Comparison of ENCODE assay signal across 1 cellular context in genomic region chr17:1627987-1628855, GRCh38.
TF ChIP-seq lines count a peak whose summit lies in the region.

Gene SLC43A2 (minus strand): TSS chr17:1628834. CDS start chr17:1627874, 960 bp downstream.

TF ChIP-seq in HepG2, 621 proteins besides CTCF, POLR2A, EP300 and RAD21 (continued from another document and continues in another):
- TF ChIP-seq CEBPZ (IDR thresholded peaks at IDR 0.05; ENCODE audit: low read length) (no peak), YEATS4 (CRISPR knock-in tag; IDR thresholded peaks at IDR 0.05; ENCODE audit: borderline replicate concordance) (peak; percentile 40; the same call in 1 of the 2 replicates), ZNF234 (CRISPR knock-in tag; conservative IDR thresholded peaks at IDR 0.05) (no peak), MTA1 (CRISPR knock-in tag; IDR thresholded peaks at IDR 0.05; ENCODE audit: borderline replicate concordance) (no peak), MED8 (CRISPR knock-in tag; IDR thresholded peaks at IDR 0.05; ENCODE audit: insufficient replicate concordance) (no peak), RBAK (CRISPR knock-in tag; IDR thresholded peaks at IDR 0.05) (no peak), ZNF772 (CRISPR knock-in tag; IDR thresholded peaks at IDR 0.05) (no peak; the same call in 1 of the 2 replicates), KMT2B (CRISPR knock-in tag; IDR thresholded peaks at IDR 0.05) (no peak; the same call in 1 of the 2 replicates), STAT5B (CRISPR knock-in tag; IDR thresholded peaks at IDR 0.05) (no peak), MTF2 (CRISPR knock-in tag; IDR thresholded peaks at IDR 0.05; ENCODE audit: borderline replicate concordance) (no peak), ZMYM4 (CRISPR knock-in tag; IDR thresholded peaks at IDR 0.05) (peak; percentile 14; the same call in 1 of the 2 replicates), SRSF1 (optimal IDR thresholded peaks at IDR 0.05; ENCODE audit: low read depth, low read length) (no peak), XRCC5 (optimal IDR thresholded peaks at IDR 0.05; ENCODE audit: low read length) (no peak), ZNF550 (CRISPR knock-in tag; IDR thresholded peaks at IDR 0.05; ENCODE audit: borderline replicate concordance) (no peak), ZNF350 (CRISPR knock-in tag; IDR thresholded peaks at IDR 0.05; ENCODE audit: borderline replicate concordance, low read depth) (peak; percentile 77; the same call in 1 of the 2 replicates), ZC3H13 (CRISPR knock-in tag; IDR thresholded peaks at IDR 0.05) (no peak), GLMP (CRISPR knock-in tag; IDR thresholded peaks at IDR 0.05; ENCODE audit: borderline replicate concordance) (no peak), ZNF281 (CRISPR knock-in tag; IDR thresholded peaks at IDR 0.05; ENCODE audit: borderline replicate concordance) (no peak), SRSF9 (IDR thresholded peaks at IDR 0.05; ENCODE audit: borderline replicate concordance, insufficient read depth, low read depth, low read length, poor library complexity, severe bottlenecking) (no peak), ZFP36L2 (CRISPR knock-in tag; IDR thresholded peaks at IDR 0.05) (no peak), ZBTB2 (CRISPR knock-in tag; IDR thresholded peaks at IDR 0.05; ENCODE audit: low read depth) (no peak), MLX (CRISPR knock-in tag; IDR thresholded peaks at IDR 0.05) (no peak), MYC (CRISPR knock-in tag; IDR thresholded peaks at IDR 0.05; ENCODE audit: borderline replicate concordance) (peak; percentile 34; the same call in 1 of the 2 replicates), MAFG (CRISPR knock-in tag; IDR thresholded peaks at IDR 0.05) (no peak), ZNF232 (CRISPR knock-in tag; IDR thresholded peaks at IDR 0.05; ENCODE audit: borderline replicate concordance) (no peak), CSRNP2 (CRISPR knock-in tag; conservative IDR thresholded peaks at IDR 0.05; ENCODE audit: low read depth) (no peak), ZNF615 (CRISPR knock-in tag; IDR thresholded peaks at IDR 0.05; ENCODE audit: borderline replicate concordance) (no peak), SIN3A (IDR thresholded peaks at IDR 0.05; ENCODE audit: borderline replicate concordance, low read depth, low read length) (peak; percentile 68; the same call in 1 of the 2 replicates), MIER3 (CRISPR knock-in tag; IDR thresholded peaks at IDR 0.05; ENCODE audit: borderline replicate concordance) (no peak), DMAP1 (CRISPR knock-in tag; IDR thresholded peaks at IDR 0.05) (peak; percentile 30; the same call in 1 of the 2 replicates), ZNF136 (CRISPR knock-in tag; IDR thresholded peaks at IDR 0.05; ENCODE audit: low read depth) (0 out of 2 replicates have a peak, but pooled peaks have one; percentile 39), ZNF343 (CRISPR knock-in tag; IDR thresholded peaks at IDR 0.05) (no peak), ZNF652 (CRISPR knock-in tag; IDR thresholded peaks at IDR 0.05; ENCODE audit: borderline replicate concordance, low read depth) (no peak), NCOA5 (CRISPR knock-in tag; IDR thresholded peaks at IDR 0.05) (no peak), HMGA1 (CRISPR knock-in tag; conservative IDR thresholded peaks at IDR 0.05) (no peak), ELF1 (CRISPR knock-in tag; IDR thresholded peaks at IDR 0.05) (no peak), FOXC1 (CRISPR knock-in tag; IDR thresholded peaks at IDR 0.05; ENCODE audit: borderline replicate concordance) (no peak; the same call in 1 of the 2 replicates), HIVEP1 (CRISPR knock-in tag; IDR thresholded peaks at IDR 0.05) (0 out of 2 replicates have a peak, but pooled peaks have one; percentile 31), ZNF746 (CRISPR knock-in tag; IDR thresholded peaks at IDR 0.05) (no peak; the same call in 1 of the 2 replicates), ZIK1 (CRISPR knock-in tag; IDR thresholded peaks at IDR 0.05; ENCODE audit: borderline replicate concordance, low read depth) (peak; percentile 92), PHF20 (CRISPR knock-in tag; IDR thresholded peaks at IDR 0.05) (0 out of 2 replicates have a peak, but pooled peaks have one; percentile 15), ZFP1 (CRISPR knock-in tag; IDR thresholded peaks at IDR 0.05) (no peak), ZSCAN30 (CRISPR knock-in tag; IDR thresholded peaks at IDR 0.05) (no peak), ZNF770 (CRISPR knock-in tag; IDR thresholded peaks at IDR 0.05) (0 out of 2 replicates have a peak, but pooled peaks have one; percentile 12), KAT7 (CRISPR knock-in tag; IDR thresholded peaks at IDR 0.05; ENCODE audit: borderline replicate concordance) (no peak; the same call in 1 of the 2 replicates), ZNF296 (CRISPR knock-in tag; conservative IDR thresholded peaks at IDR 0.05) (no peak), ZNF34 (CRISPR knock-in tag; IDR thresholded peaks at IDR 0.05; ENCODE audit: borderline replicate concordance) (no peak), ZBTB46 (CRISPR knock-in tag; IDR thresholded peaks at IDR 0.05; ENCODE audit: borderline replicate concordance) (no peak), ZSCAN21 (CRISPR knock-in tag; IDR thresholded peaks at IDR 0.05; ENCODE audit: borderline replicate concordance) (no peak), ZNF44 (CRISPR knock-in tag; IDR thresholded peaks at IDR 0.05) (no peak), EZH2 (conservative IDR thresholded peaks at IDR 0.05; ENCODE audit: low read depth, low read length) (no peak), ZKSCAN5 (CRISPR knock-in tag; IDR thresholded peaks at IDR 0.05) (no peak), ZKSCAN8 (CRISPR knock-in tag; IDR thresholded peaks at IDR 0.05; ENCODE audit: borderline replicate concordance) (no peak)
